8 cellular contexts compared by ENCODE assay signal in genomic region chr5:80255752-80256479, GRCh38. TPM values are rescaled to one million over a fixed set of nuclear protein-coding genes. Genes with fewer than 3 reads are reported as not detected.
A peak's percentile ranks its signal among the peaks of the same experiment; 100 is the strongest.
DNase-seq lines count a peak whose midpoint lies in the region; ATAC-seq lines count a peak whose summit lies in the region.

Gene SERINC5, minus strand, starts transcription at chr5:80256048. Its CDS starts 126 bp downstream, at chr5:80255922.

- in situ Hi-C loops in KBM-7 (cut with MboI; ENCODE audit: low pct_unique_long_range_greater_than_20kb, low sequenced_read_pairs): loop anchor here (25.0 kb wide), 1 partner anchor 144 kb away; no protein-coding TSS in a partner anchor

- H3K4me1 Mint-ChIP-seq in T-helper 2 cell treated with Interferon-gamma antibody and Interleukin-4, amounts not matched to agents 5 μg/mL and 100 μg/mL, for 36 hours (ENCODE audit: low read depth): peaks cover 44% of the 10 kb centered on the region

- peaks cover 36% of the 10 kb centered on the region for H3K36me3 Mint-ChIP-seq in T-helper 2 cell treated with Interferon-gamma antibody and Interleukin-4, amounts not matched to agents 5 μg/mL and 100 μg/mL, for 36 hours (ENCODE audit: low read depth)

- DNase-seq in ELF-1 (ENCODE audit: low read depth, low spot score) (peak; percentile 86), KBM-7 (peak; percentile 83), anterior cingulate cortex (lab: John Stamatoyannopoulos, UW) (peak; percentile 45 to 92 (median 84)), hepatic stellate cell (ENCODE audit: low spot score) (peak; percentile 78), retina (peak; percentile 93), aorta (peak; percentile 93 to 94)
- DNase-seq in T-helper 2 cell treated with Interferon-gamma antibody and Interleukin-4, amounts not matched to agents 5 μg/mL and 100 μg/mL, for 36 hours (ENCODE audit: low spot score): peak; percentile 87

- intact Hi-C loops in aorta (cut with DNase I): loop anchor here in 1 of 2 donors (5.0 kb wide), 2 partner anchors 114 to 151 kb away; partner anchors contain the start of gene ZFYVE16

- H3K9me3 Mint-ChIP-seq in T-helper 2 cell treated with Interferon-gamma antibody and Interleukin-4, amounts not matched to agents 5 μg/mL and 100 μg/mL, for 36 hours: no peaks in the 10 kb centered on the region

- no peaks in the 10 kb centered on the region for H3K27me3 ChIP-seq in aorta (ENCODE audit: control insufficient read depth in 1 of 2, insufficient read depth in 2 of 2, low read length in 1 of 2)

- H3K4me3 ChIP-seq in aorta (ENCODE audit: low read length in 2 of 2): peak within 1 kb of the TSS; percentile 81 to 85

- H3K9me3 ChIP-seq in aorta (ENCODE audit: control insufficient read depth, low read length): no peaks in the 10 kb centered on the region

- H3K27ac ChIP-seq in aorta (ENCODE audit: low read depth in 1 of 2, low read length in 2 of 2): peak within 1 kb of the TSS; percentile 30 to 100

- H3K27ac Mint-ChIP-seq in T-helper 2 cell treated with Interferon-gamma antibody and Interleukin-4, amounts not matched to agents 5 μg/mL and 100 μg/mL, for 36 hours: peak within 1 kb of the TSS; percentile 98

- H3K27me3 Mint-ChIP-seq in T-helper 2 cell treated with Interferon-gamma antibody and Interleukin-4, amounts not matched to agents 5 μg/mL and 100 μg/mL, for 36 hours (ENCODE audit: low read depth): no peaks in the 10 kb centered on the region

- WGBS in aorta, 2 donors: 0% methylated on average over 75 to 90 of the region's 90 CpGs

- no peaks in the 10 kb centered on the region for H3K4me1 ChIP-seq in aorta (ENCODE audit: control insufficient read depth in 1 of 2, insufficient read depth in 2 of 2, low read length in 2 of 2)

- peak within 1 kb of the TSS; percentile 96 for H3K4me3 Mint-ChIP-seq in T-helper 2 cell treated with Interferon-gamma antibody and Interleukin-4, amounts not matched to agents 5 μg/mL and 100 μg/mL, for 36 hours

- peak; percentile 83 for ATAC-seq in GM21619 (IDR thresholded peaks at IDR 0.05; ENCODE audit: unreplicated experiment)
- peak; percentile 96 for ATAC-seq in aorta (ENCODE audit: low FRiP score)

- H3K36me3 ChIP-seq in aorta (ENCODE audit: control insufficient read depth in 1 of 2, insufficient read depth in 2 of 2, low read length in 1 of 2): no peaks in the 10 kb centered on the region

RNA-seq across cellular contexts. Expression of gene SERINC5, which starts in this region (rescaled TPM):
- 10 to 100 TPM; 15.5 to 22.1 TPM for total RNA-seq in aorta
- 1 to 10 TPM; 1.4 to 1.7 TPM for polyA plus RNA-seq in aorta

Comparison
In these comparisons a context has a peak if more than half of its experiments do, and no peak if none do; other contexts are left out.
1. Peak in every context shown above with its lines: DNase-seq, ATAC-seq, H3K4me3 ChIP-seq and H3K27ac ChIP-seq.